18 cellular contexts compared by ENCODE assay signal in the genomic region with DNA sequence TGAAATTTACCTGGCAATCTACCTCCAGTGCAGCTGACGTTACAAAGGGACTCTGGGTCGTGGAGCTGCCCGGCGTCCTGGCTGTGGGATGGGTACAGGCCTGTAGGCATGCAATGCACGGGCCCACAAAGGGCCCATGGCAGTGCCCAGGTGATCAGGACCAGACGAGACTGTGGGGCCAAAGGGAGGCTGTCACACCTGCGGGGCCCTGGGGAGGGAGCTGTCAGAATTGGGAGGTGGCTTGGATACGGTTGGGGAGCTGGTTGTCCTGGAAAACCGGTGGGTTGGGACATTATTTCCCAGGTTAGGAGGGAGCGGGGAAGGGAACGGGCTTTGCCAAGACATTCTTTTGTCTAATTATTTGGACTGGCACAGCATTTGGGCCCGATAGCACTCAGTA.
"Had no signal": no experiment of that assay in that cellular context is flagged by ENCODE, and none has a peak within 500 bp of the region (broad histone marks: within the 10 kb centered on the region; RNA-seq: fewer than 3 reads in every experiment).

No MANE protein-coding gene starts in this region.

- H3K36me3 ChIP-seq: cardiac muscle cell, neutrophil, ovary, tibial nerve had no signal

- H3K4me3 ChIP-seq: cardiac muscle cell, coronary artery, mucosa of descending colon, ovary, testis, tibial nerve had no signal

- ATAC-seq: left lobe of liver; mucosa of descending colon; naive thymus-derived CD8-positive, alpha-beta T cell; right cardiac atrium; stimulated activated naive B cell treated with anti-CD40 and anti-IgM and Interleukin-4, amounts not matched to agents 10 μg/mL and 1 μg/mL and 100 μg/mL, for 72 hours; stimulated activated naive CD8-positive, alpha-beta T cell treated with anti-CD3 and anti-CD28 coated beads, Interleukin-15, amount 100 ng/mL, for 72 hours had no signal

- H3K27me3 ChIP-seq: cardiac muscle cell, ovary, testis, tibial nerve had no signal

- H3K27ac ChIP-seq: cardiac muscle cell, coronary artery, neutrophil, ovary, testis had no signal

- H3K4me1 ChIP-seq: testis had no signal

- DNase-seq: effector CD8-positive, alpha-beta T cell; foreskin melanocyte; hypothalamus; mesendoderm; naive thymus-derived CD8-positive, alpha-beta T cell; ovary; right cardiac atrium; stimulated activated CD4-positive, alpha-beta T cell treated with anti-CD3 and anti-CD28 coated beads, Interleukin-2, amount 100 ng/mL, for 24 hours; stimulated activated CD4-positive, alpha-beta T cell treated with anti-CD3 and anti-CD28 coated beads, Interleukin-4, amount 100 ng/mL, for 4 hours; stimulated activated naive B cell treated with anti-CD40 and anti-IgM and Interleukin-4, amounts not matched to agents 10 μg/mL and 1 μg/mL and 100 μg/mL, for 72 hours; stimulated activated naive CD8-positive, alpha-beta T cell treated with anti-CD3 and anti-CD28 coated beads, Interleukin-15, amount 100 ng/mL, for 72 hours; testis had no signal

- H3K9me3 ChIP-seq: mucosa of descending colon, neutrophil, ovary, testis had no signal
